ENCODE assay signal across 23 cellular contexts in genomic region chr17:45653616-45654015, GRCh38.
"Had no signal": no experiment of that assay in that cellular context is flagged by ENCODE, and none has a peak within 500 bp of the region (broad histone marks: within the 10 kb centered on the region; RNA-seq: fewer than 3 reads in every experiment).

No MANE protein-coding gene starts in this region.

- H3K9me3 ChIP-seq: esophagus squamous epithelium, heart right ventricle, lower lobe of right lung, neutrophil, sigmoid colon, stomach, thyroid gland had no signal

- H2AFZ ChIP-seq: parathyroid adenoma had no signal

- H3K4me1 ChIP-seq: heart right ventricle, lower lobe of right lung, parathyroid adenoma, sigmoid colon, stomach, thyroid gland had no signal

- FAIRE-seq: endometrium, keratinocyte had no signal

- H3K4me3 ChIP-seq: esophagus squamous epithelium, heart right ventricle, lower lobe of right lung, sigmoid colon, stomach, thyroid gland had no signal

- H3K27me3 ChIP-seq: thyroid gland had no signal

- H3K27ac ChIP-seq: esophagus squamous epithelium, heart right ventricle, lower lobe of right lung, neutrophil, parathyroid adenoma, sigmoid colon, stomach, thyroid gland had no signal

- ATAC-seq: effector memory CD8-positive, alpha-beta T cell; heart right ventricle; left ventricle myocardium superior; lower lobe of right lung; stimulated activated effector memory CD8-positive, alpha-beta T cell treated with anti-CD3 and anti-CD28 coated beads, Interleukin-12 subunit alpha, Interleukin-12 subunit beta, amount 100 ng/mL, for 72 hours had no signal

- H3K9ac ChIP-seq: parathyroid adenoma had no signal

- H3K79me2 ChIP-seq: parathyroid adenoma had no signal

- DNase-seq: cortex of kidney; effector memory CD8-positive, alpha-beta T cell; erythroblast; esophagus squamous epithelium; foreskin melanocyte; glutamatergic neuron; heart right ventricle; hippocampal formation; immature natural killer cell; left ventricle myocardium superior; sigmoid colon; stimulated activated CD4-positive, alpha-beta T cell treated with anti-CD3 and anti-CD28 coated beads, Interleukin-2, amount 100 ng/mL, for 24 hours; stimulated activated CD4-positive, alpha-beta T cell treated with anti-CD3 and anti-CD28 coated beads, Interleukin-4, amount 100 ng/mL, for 24 hours; stimulated activated naive CD4-positive, alpha-beta T cell treated with Interleukin-2 at 50 U/mL for 16 hours; stomach; thyroid gland; trophoblast cell had no signal

- H3K36me3 ChIP-seq: esophagus squamous epithelium, heart right ventricle, lower lobe of right lung, neutrophil, sigmoid colon, stomach, thyroid gland had no signal
